37 cellular contexts compared by ENCODE assay signal in genomic region chr17:54220829-54221228, GRCh38.
"Had no signal": no experiment of that assay in that cellular context is flagged by ENCODE, and none has a peak within 500 bp of the region (broad histone marks: within the 10 kb centered on the region; RNA-seq: fewer than 3 reads in every experiment).

No MANE protein-coding gene starts in this region.

- H3K27ac ChIP-seq: adrenal gland, ascending aorta, body of pancreas, brain microvascular endothelial cell, breast epithelium, cardiac muscle cell had no signal

- H3K36me3 Mint-ChIP-seq: activated naive CD4-positive, alpha-beta T cell treated with anti-CD3 and anti-CD28 coated beads, Interleukin-2, amount 10 ng/mL, durations not matched to agents 7 days and 5 days; activated naive CD4-positive, alpha-beta T cell treated with anti-CD3 and anti-CD28 coated beads, Interleukin-2, amount 50 U/mL, for 24 hours; activated naive CD4-positive, alpha-beta T cell treated with anti-CD3 and anti-CD28 coated beads, Interleukin-2, amount 50 U/mL, for 72 hours; activated naive CD8-positive, alpha-beta T cell; activated naive CD8-positive, alpha-beta T cell treated with anti-CD3 and anti-CD28 coated beads for 36 hours; activated naive CD8-positive, alpha-beta T cell treated with anti-CD3 and anti-CD28 coated beads, Interleukin-2, amount 10 ng/mL, durations not matched to agents 7 days and 5 days; brain had no signal

- H3K4me1 ChIP-seq: adrenal gland, ascending aorta, body of pancreas, breast epithelium had no signal

- H3K27me3 ChIP-seq: adrenal gland, ascending aorta, body of pancreas, brain microvascular endothelial cell, breast epithelium, cardiac muscle cell had no signal

- H3K27me3 Mint-ChIP-seq: activated naive CD4-positive, alpha-beta T cell treated with anti-CD3 and anti-CD28 coated beads, Interleukin-2, amount 10 ng/mL, durations not matched to agents 7 days and 5 days; activated naive CD4-positive, alpha-beta T cell treated with anti-CD3 and anti-CD28 coated beads, Interleukin-2, amount 50 U/mL, for 24 hours; activated naive CD8-positive, alpha-beta T cell; activated naive CD8-positive, alpha-beta T cell treated with anti-CD3 and anti-CD28 coated beads for 36 hours; activated naive CD8-positive, alpha-beta T cell treated with anti-CD3 and anti-CD28 coated beads, Interleukin-2, amount 10 ng/mL, durations not matched to agents 7 days and 5 days; activated naive CD8-positive, alpha-beta T cell treated with anti-CD3 and anti-CD28 coated beads, Interleukin-2, amount 50 U/mL, for 24 hours; activated T-cell treated with anti-CD3 and anti-CD28 coated beads, Interleukin-2, amount 50 U/mL, for 24 hours; activated T-helper 17 cell treated with anti-CD3 and anti-CD28 coated beads, Interleukin-2, amount 50 U/mL, for 72 hours; brain; central memory CD8-positive, alpha-beta T cell had no signal

- H3K4me3 ChIP-seq: adrenal gland, ascending aorta, body of pancreas, breast epithelium, cardiac muscle cell had no signal

- DNase-seq: activated effector memory CD4-positive, alpha-beta T cell treated with anti-CD3 and anti-CD28 coated beads, Interleukin-2, amount 50 U/mL, for 16 hours; activated effector memory CD4-positive, alpha-beta T cell treated with Interleukin-2 at 50 U/mL for 16 hours; activated gamma-delta T cell; activated gamma-delta T cell treated with Interleukin-2 at 50 U/mL for 16 hours; activated naive CD4-positive, alpha-beta T cell; activated naive CD4-positive, alpha-beta T cell treated with anti-CD3 and anti-CD28 coated beads for 36 hours; activated naive CD4-positive, alpha-beta T cell treated with anti-CD3 and anti-CD28 coated beads, Interleukin-2, amount 10 ng/mL, durations not matched to agents 7 days and 5 days; activated naive CD4-positive, alpha-beta T cell treated with anti-CD3 and anti-CD28 coated beads, Interleukin-2, amount 50 U/mL, for 16 hours; activated naive CD4-positive, alpha-beta T cell treated with Interleukin-2 at 50 U/mL for 16 hours; activated naive CD8-positive, alpha-beta T cell treated with anti-CD3 and anti-CD28 coated beads for 36 hours; activated naive CD8-positive, alpha-beta T cell treated with anti-CD3 and anti-CD28 coated beads, Interleukin-2, amount 10 ng/mL, durations not matched to agents 7 days and 5 days; activated naive CD8-positive, alpha-beta T cell treated with anti-CD3 and anti-CD28 coated beads, Interleukin-2, amount 50 U/mL, for 24 hours; activated T-cell treated with anti-CD3 and anti-CD28 coated beads, Interleukin-2, amount 50 U/mL, for 24 hours; activated T-cell treated with anti-CD3 and anti-CD28 coated beads, Interleukin-2, amount 50 U/mL, for 4 hours; activated T-cell treated with anti-CD3 and anti-CD28 coated beads, Interleukin-2, amount 50 U/mL, for 48 hours; activated T-cell treated with anti-CD3 and anti-CD28 coated beads, Interleukin-2, amount 50 U/mL, for 72 hours; adrenal gland; amniotic stem cell; amygdala; anterior cingulate cortex; aorta; body of pancreas; brain microvascular endothelial cell; caudate nucleus; central memory CD4-positive, alpha-beta T cell; cerebellar nuclear complex had no signal

- H3K9me3 ChIP-seq: adrenal gland, ascending aorta, body of pancreas, breast epithelium had no signal

- H3K4me1 Mint-ChIP-seq: activated naive CD4-positive, alpha-beta T cell treated with anti-CD3 and anti-CD28 coated beads, Interleukin-2, amount 10 ng/mL, durations not matched to agents 7 days and 5 days; activated naive CD4-positive, alpha-beta T cell treated with anti-CD3 and anti-CD28 coated beads, Interleukin-2, amount 50 U/mL, for 24 hours; activated naive CD8-positive, alpha-beta T cell treated with anti-CD3 and anti-CD28 coated beads for 36 hours; activated naive CD8-positive, alpha-beta T cell treated with anti-CD3 and anti-CD28 coated beads, Interleukin-2, amount 10 ng/mL, durations not matched to agents 7 days and 5 days; activated naive CD8-positive, alpha-beta T cell treated with anti-CD3 and anti-CD28 coated beads, Interleukin-2, amount 50 U/mL, for 24 hours; activated T-helper 17 cell treated with anti-CD3 and anti-CD28 coated beads, Interleukin-2, amount 50 U/mL, for 72 hours; central memory CD8-positive, alpha-beta T cell had no signal

- H3K4me3 Mint-ChIP-seq: activated naive CD4-positive, alpha-beta T cell treated with anti-CD3 and anti-CD28 coated beads for 36 hours; activated naive CD4-positive, alpha-beta T cell treated with anti-CD3 and anti-CD28 coated beads, Interleukin-2, amount 10 ng/mL, durations not matched to agents 7 days and 5 days; activated naive CD4-positive, alpha-beta T cell treated with anti-CD3 and anti-CD28 coated beads, Interleukin-2, amount 50 U/mL, for 24 hours; activated naive CD8-positive, alpha-beta T cell; activated naive CD8-positive, alpha-beta T cell treated with anti-CD3 and anti-CD28 coated beads for 36 hours; activated naive CD8-positive, alpha-beta T cell treated with anti-CD3 and anti-CD28 coated beads, Interleukin-2, amount 10 ng/mL, durations not matched to agents 7 days and 5 days; activated naive CD8-positive, alpha-beta T cell treated with anti-CD3 and anti-CD28 coated beads, Interleukin-2, amount 50 U/mL, for 24 hours; activated T-cell treated with anti-CD3 and anti-CD28 coated beads, Interleukin-2, amount 50 U/mL, for 24 hours; activated T-cell treated with anti-CD3 and anti-CD28 coated beads, Interleukin-2, amount 50 U/mL, for 4 hours; activated T-cell treated with anti-CD3 and anti-CD28 coated beads, Interleukin-2, amount 50 U/mL, for 72 hours; activated T-helper 1 cell treated with anti-CD3 and anti-CD28 coated beads, Interleukin-12 subunit alpha, Interleukin-12 subunit beta, Interleukin-2, Interleukin-4 antibody, amounts not matched to agents 30 ng/mL and 10 ng/mL and 1 ng/mL, durations not matched to agents 14 hours and 24 hours and 36 hours; activated T-helper 17 cell treated with anti-CD3 and anti-CD28 coated beads, Interleukin-2, amount 50 U/mL, for 72 hours; brain; central memory CD8-positive, alpha-beta T cell had no signal

- H3K27ac Mint-ChIP-seq: activated naive CD4-positive, alpha-beta T cell treated with anti-CD3 and anti-CD28 coated beads for 36 hours; activated naive CD4-positive, alpha-beta T cell treated with anti-CD3 and anti-CD28 coated beads, Interleukin-2, amount 10 ng/mL, durations not matched to agents 7 days and 5 days; activated naive CD4-positive, alpha-beta T cell treated with anti-CD3 and anti-CD28 coated beads, Interleukin-2, amount 50 U/mL, for 24 hours; activated naive CD4-positive, alpha-beta T cell treated with anti-CD3 and anti-CD28 coated beads, Interleukin-2, amount 50 U/mL, for 72 hours; activated naive CD8-positive, alpha-beta T cell; activated naive CD8-positive, alpha-beta T cell treated with anti-CD3 and anti-CD28 coated beads for 36 hours; activated naive CD8-positive, alpha-beta T cell treated with anti-CD3 and anti-CD28 coated beads, Interleukin-2, amount 10 ng/mL, durations not matched to agents 7 days and 5 days; activated naive CD8-positive, alpha-beta T cell treated with anti-CD3 and anti-CD28 coated beads, Interleukin-2, amount 50 U/mL, for 24 hours; activated T-cell treated with anti-CD3 and anti-CD28 coated beads, Interleukin-2, amount 50 U/mL, for 24 hours; activated T-cell treated with anti-CD3 and anti-CD28 coated beads, Interleukin-2, amount 50 U/mL, for 72 hours; activated T-helper 1 cell treated with anti-CD3 and anti-CD28 coated beads, Interleukin-12 subunit alpha, Interleukin-12 subunit beta, Interleukin-2, Interleukin-4 antibody, amounts not matched to agents 30 ng/mL and 10 ng/mL and 1 ng/mL, durations not matched to agents 14 hours and 24 hours and 36 hours; activated T-helper 17 cell treated with anti-CD3 and anti-CD28 coated beads, Interleukin-2, amount 50 U/mL, for 72 hours; activated T-helper 2 cell treated with anti-CD3 and anti-CD28 coated beads, Interferon-gamma antibody, Interleukin-2, Interleukin-4, amounts not matched to agents 10 μg/mL and 5 μg/mL and 100 μg/mL, durations not matched to agents 14 hours and 24 hours and 36 hours; brain had no signal

- H3K9me3 Mint-ChIP-seq: activated naive CD4-positive, alpha-beta T cell treated with anti-CD3 and anti-CD28 coated beads, Interleukin-2, amount 50 U/mL, for 24 hours; activated naive CD4-positive, alpha-beta T cell treated with anti-CD3 and anti-CD28 coated beads, Interleukin-2, amount 50 U/mL, for 72 hours; activated naive CD8-positive, alpha-beta T cell treated with anti-CD3 and anti-CD28 coated beads for 36 hours; activated naive CD8-positive, alpha-beta T cell treated with anti-CD3 and anti-CD28 coated beads, Interleukin-2, amount 10 ng/mL, durations not matched to agents 7 days and 5 days; activated T-cell treated with anti-CD3 and anti-CD28 coated beads, Interleukin-2, amount 50 U/mL, for 4 hours; activated T-helper 17 cell treated with anti-CD3 and anti-CD28 coated beads, Interleukin-2, amount 50 U/mL, for 72 hours; brain had no signal

- H3K36me3 ChIP-seq: adrenal gland, ascending aorta, brain microvascular endothelial cell, breast epithelium, cardiac muscle cell had no signal

- ATAC-seq: activated naive CD4-positive, alpha-beta T cell treated with anti-CD3 and anti-CD28 coated beads, Interleukin-2, amount 50 U/mL, for 72 hours; activated naive CD8-positive, alpha-beta T cell treated with anti-CD3 and anti-CD28 coated beads, Interleukin-2, amount 50 U/mL, for 24 hours; activated T-cell treated with anti-CD3 and anti-CD28 coated beads, Interleukin-2, amount 50 U/mL, for 4 hours; activated T-cell treated with anti-CD3 and anti-CD28 coated beads, Interleukin-2, amount 50 U/mL, for 72 hours; activated T-helper 17 cell treated with anti-CD3 and anti-CD28 coated beads, Interleukin-2, amount 50 U/mL, for 72 hours; body of pancreas had no signal
